8 cellular contexts compared by ENCODE assay signal in the genomic region with DNA sequence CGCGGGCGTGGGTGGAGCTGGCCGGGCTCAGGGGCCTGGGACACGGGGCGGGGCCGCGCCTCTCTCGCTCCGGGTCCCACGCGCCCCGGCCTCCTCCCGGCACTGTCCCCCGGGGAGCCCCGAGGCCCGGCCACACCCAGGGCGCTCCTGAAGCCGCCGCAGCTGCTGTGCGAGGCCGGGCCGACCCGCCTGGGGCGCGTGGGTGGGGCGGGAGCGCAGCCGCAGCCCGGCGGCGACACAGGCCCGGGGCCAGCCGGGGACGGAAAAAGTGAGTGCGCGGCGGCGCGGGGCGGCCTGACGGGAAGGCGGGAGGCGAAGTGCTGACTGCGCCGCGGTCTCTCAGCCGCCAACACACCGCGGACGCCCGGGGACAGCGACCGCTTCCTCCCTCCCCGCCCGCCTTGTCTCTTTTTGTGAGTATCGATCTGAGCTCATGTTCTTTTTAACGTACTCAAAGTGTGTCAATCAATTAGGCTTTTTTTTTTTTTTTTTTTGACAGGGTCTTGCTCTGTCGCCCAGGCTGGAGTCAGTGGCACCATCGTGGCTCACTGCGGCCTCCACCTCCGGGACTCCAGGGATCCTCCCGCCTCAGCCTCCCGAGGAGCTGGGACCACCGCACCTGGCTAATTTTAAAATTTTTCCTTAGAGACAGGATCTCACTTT. TPM values are rescaled to one million over a fixed set of nuclear protein-coding genes. Genes with fewer than 3 reads are reported as not detected.
A peak's percentile ranks its signal among the peaks of the same experiment; 100 is the strongest.
DNase-seq lines count a peak whose midpoint lies in the region; ATAC-seq, FAIRE-seq and TF ChIP-seq lines count a peak whose summit lies in the region.

No MANE protein-coding gene starts in this region.

- 29% methylated on average over 20 of the region's 65 CpGs; no CpG with 5 or more reads in 1 of the 2 experiments for WGBS in H1 (ENCODE audit: extremely low coverage in 1 of 2, insufficient coverage in 1 of 2, insufficient read length in 1 of 2, insufficient replicate concordance in 2 of 2, low coverage in 1 of 2, low lambda C conversion rate in 2 of 2, missing lambda C conversion rate in 1 of 2), 2 experiments

- no peak overlapping the region for H3K14ac ChIP-seq in H1 (ENCODE audit: insufficient read length)

- no peaks in the 10 kb centered on the region; the same call in 1 of the 2 replicates for H3K23me2 ChIP-seq in H1 (ENCODE audit: low read depth, low read length)

- H3K27ac Mint-ChIP-seq in activated CD8-positive, alpha-beta T cell treated with anti-CD3 and anti-CD28 coated beads, Interleukin-2, amount 10 ng/mL, durations not matched to agents 7 days and 5 days = peak overlapping the region; percentile 81

- H3K4me1 ChIP-seq in H1 (replicated peaks in 1 of 4; ENCODE audit: control insufficient read depth in 3 of 4, insufficient read depth in 4 of 4, low read length in 3 of 4) = peaks cover 0 to 4% (median 0%) of the 10 kb centered on the region in 4 experiments; a peak in 1 of 7 replicates
- H3K4me1 ChIP-seq in mucosa of descending colon (ENCODE audit: low read depth) = peaks cover 6% of the 10 kb centered on the region

- FAIRE-seq in H1 (lab: Jason Lieb, UNC) = no peak

- 0 out of 4 replicates have a peak, but pooled peaks of 1 of the 2 experiments have one; percentile 5 for TF ChIP-seq RAD21 in H1 (IDR thresholded peaks at IDR 0.05 in 1 of 2, conservative IDR thresholded peaks at IDR 0.05 in 1 of 2; ENCODE audit: low read depth in 2 of 2, low read length in 2 of 2)

- TF ChIP-seq CTCF in H1 (IDR thresholded peaks at IDR 0.05; ENCODE audit: control extremely low read depth in 1 of 3, insufficient read depth in 1 of 3, low read depth in 1 of 3, low read length in 3 of 3) (no peak), mucosa of descending colon (IDR thresholded peaks at IDR 0.05) (no peak)

- H3K4me3 ChIP-seq in H1 (ENCODE audit: extremely low read depth in 1 of 4, insufficient read depth in 2 of 4, low read depth in 3 of 4, low read length in 4 of 4) (peak overlapping the region; percentile 25 to 61 (median 28)), mucosa of descending colon (no peak overlapping the region)

- H4K8ac ChIP-seq in H1 (ENCODE audit: extremely low read depth, insufficient read depth, low read length) = peak overlapping the region; percentile 80

- no peak overlapping the region for H3K4ac ChIP-seq in H1 (replicated peaks; ENCODE audit: insufficient read length, low read depth, low read length)

- H3K27ac ChIP-seq in H1 (ENCODE audit: low read depth, low read length) = no peak overlapping the region

- H2BK5ac ChIP-seq in H1 (ENCODE audit: low read depth, low read length) = no peak overlapping the region

- TF ChIP-seq POLR2A in H1 (IDR thresholded peaks at IDR 0.05; ENCODE audit: control extremely low read depth in 1 of 2, low read depth in 2 of 2, low read length in 2 of 2) = no peak

- no peak overlapping the region for H2BK12ac ChIP-seq in H1 (ENCODE audit: low read depth, low read length)

- H3K4me3 Mint-ChIP-seq in activated CD8-positive, alpha-beta T cell treated with anti-CD3 and anti-CD28 coated beads, Interleukin-2, amount 10 ng/mL, durations not matched to agents 7 days and 5 days = peak overlapping the region; percentile 66

- H3K56ac ChIP-seq in H1 (replicated peaks; ENCODE audit: insufficient read length, low read depth, low read length) = no peak overlapping the region

- H3K4me2 ChIP-seq in H1 (ENCODE audit: insufficient read depth in 1 of 2, low read depth in 2 of 2, low read length in 2 of 2) = peak overlapping the region; percentile 40 to 53; a peak in 3 of 4 replicates

- H3K36me3 ChIP-seq in H1 (ENCODE audit: control insufficient read depth in 2 of 4, insufficient read depth in 4 of 4, low read length in 3 of 4) (no peaks in the 10 kb centered on the region), mucosa of descending colon (ENCODE audit: low read depth) (no peaks in the 10 kb centered on the region)

- H2BK15ac ChIP-seq in H1 (ENCODE audit: low read length) = no peak overlapping the region

- TF ChIP-seq EP300 in H1 (IDR thresholded peaks at IDR 0.05; ENCODE audit: borderline replicate concordance in 1 of 2, low read depth in 2 of 2, low read length in 2 of 2) = no peak

- H3K23ac ChIP-seq in H1 (ENCODE audit: insufficient read length) = no peak overlapping the region

- no peaks in the 10 kb centered on the region for H3K36me3 Mint-ChIP-seq in activated CD8-positive, alpha-beta T cell treated with anti-CD3 and anti-CD28 coated beads, Interleukin-2, amount 10 ng/mL, durations not matched to agents 7 days and 5 days (ENCODE audit: low read depth)

- DNase-seq in CMK (ENCODE audit: low read depth) = peak; percentile 40
- DNase-seq in M059J (ENCODE audit: low read depth) = peak; percentile 30
- DNase-seq in activated CD8-positive, alpha-beta T cell treated with anti-CD3 and anti-CD28 coated beads, Interleukin-2, amount 10 ng/mL, durations not matched to agents 7 days and 5 days = peak; percentile 83
- DNase-seq in H1 (ENCODE audit: low read depth in 1 of 2, low spot score in 2 of 2) = peak in 1 of 2 experiments; percentile 67
- peak; percentile 79 to 86 (median 84) for DNase-seq in mucosa of descending colon
- DNase-seq in stimulated activated CD8-positive, alpha-beta memory T cell treated with anti-CD3 and anti-CD28 coated beads, Interleukin-7, amount 100 ng/mL, for 1 hour (ENCODE audit: low read depth in 2 of 2) = peak; percentile 69 to 70

- H2BK120ac ChIP-seq in H1 (replicated peaks; ENCODE audit: low read depth, low read length) = no peak overlapping the region

- H3K4me1 Mint-ChIP-seq in activated CD8-positive, alpha-beta T cell treated with anti-CD3 and anti-CD28 coated beads, Interleukin-2, amount 10 ng/mL, durations not matched to agents 7 days and 5 days (ENCODE audit: low read depth) = peaks cover 34% of the 10 kb centered on the region

- peak; percentile 68 for ATAC-seq in GM21390 (IDR thresholded peaks at IDR 0.05; ENCODE audit: unreplicated experiment)
- peak; percentile 89 for ATAC-seq in activated CD8-positive, alpha-beta T cell treated with anti-CD3 and anti-CD28 coated beads, Interleukin-2, amount 10 ng/mL, durations not matched to agents 7 days and 5 days
- ATAC-seq in mucosa of descending colon = peak; percentile 97
- ATAC-seq in GM21515 (IDR thresholded peaks at IDR 0.05; ENCODE audit: unreplicated experiment) = no peak

- no peak overlapping the region for H4K91ac ChIP-seq in H1 (replicated peaks; ENCODE audit: insufficient read length, low read length)

- H4K20me1 ChIP-seq in H1 (replicated peaks in 1 of 2; ENCODE audit: control insufficient read depth in 1 of 2, insufficient read depth in 2 of 2, low read length in 2 of 2) = no peaks in the 10 kb centered on the region

- no peaks in the 10 kb centered on the region for H3K79me1 ChIP-seq in H1 (ENCODE audit: low read depth, low read length)

- H2AFZ ChIP-seq in H1 (ENCODE audit: low read length) = no peak overlapping the region

- peaks cover 0 to 15% (median 11%) of the 10 kb centered on the region in 4 experiments; a peak in 4 of 7 replicates for H3K27me3 ChIP-seq in H1 (replicated peaks in 1 of 4; ENCODE audit: control insufficient read depth in 3 of 4, extremely low read depth in 1 of 4, insufficient read depth in 3 of 4, low read length in 3 of 4)

- intact Hi-C loops in mucosa of descending colon (cut with DNase I, micrococcal nuclease) = no loop called here

- POLR2A ChIA-PET in activated CD8-positive, alpha-beta T cell treated with anti-CD3 and anti-CD28 coated beads, Interleukin-2, amount 10 ng/mL, durations not matched to agents 7 days and 5 days (lab: Charles Lee) = interaction anchor here (1.0 to 1.2 kb wide), 4 partner anchors 11 to 157 kb away, joined by 3 to 5 read pairs (median 4); partner anchors contain the start of genes DTYMK and PDCD1
- POLR2A ChIA-PET in H1 (lab: Charles Lee; ENCODE audit: partially characterized antibody) = interaction anchor here (1.7 to 2.5 kb wide), 2 partner anchors 16 to 25 kb away, joined by 3 to 6 read pairs; partner anchors contain the start of gene RTP5

- no peak overlapping the region for H2BK20ac ChIP-seq in H1 (ENCODE audit: low read length)

- H2AK5ac ChIP-seq in H1 (ENCODE audit: low read depth, low read length) = no peak overlapping the region

- no peaks in the 10 kb centered on the region for H3K79me2 ChIP-seq in H1 (ENCODE audit: control insufficient read depth in 1 of 2, insufficient read depth in 2 of 2, low read length in 2 of 2)

- no peaks in the 10 kb centered on the region for H3K9me3 ChIP-seq in H1 (ENCODE audit: insufficient read depth in 2 of 2, low read depth in 1 of 2, low read length in 1 of 2)
- no peaks in the 10 kb centered on the region for H3K9me3 ChIP-seq in mucosa of descending colon

- H3K9ac ChIP-seq in H1 (replicated peaks in 1 of 4; ENCODE audit: extremely low read depth in 1 of 4, low read depth in 3 of 4, low read length in 3 of 4) = no peak overlapping the region; a peak in 1 of 7 replicates

- H3K9me3 Mint-ChIP-seq in activated CD8-positive, alpha-beta T cell treated with anti-CD3 and anti-CD28 coated beads, Interleukin-2, amount 10 ng/mL, durations not matched to agents 7 days and 5 days (ENCODE audit: insufficient read depth) = no peaks in the 10 kb centered on the region

- H4K5ac ChIP-seq in H1 (ENCODE audit: insufficient read length, low read depth, low read length) = no peak overlapping the region

- peaks cover 14% of the 10 kb centered on the region for H3K27me3 Mint-ChIP-seq in activated CD8-positive, alpha-beta T cell treated with anti-CD3 and anti-CD28 coated beads, Interleukin-2, amount 10 ng/mL, durations not matched to agents 7 days and 5 days (ENCODE audit: low read depth)

- H3K18ac ChIP-seq in H1 (ENCODE audit: extremely low read depth, low read length) = no peak overlapping the region

- CTCF ChIA-PET in activated CD8-positive, alpha-beta T cell treated with anti-CD3 and anti-CD28 coated beads, Interleukin-2, amount 10 ng/mL, durations not matched to agents 7 days and 5 days (lab: Charles Lee) = interaction anchor here (1.0 to 1.3 kb wide), 3 partner anchors 16 to 185 kb away, joined by 3 to 4 read pairs (median 4); no protein-coding TSS in a partner anchor
- CTCF ChIA-PET in H1 (lab: Charles Lee; ENCODE audit: partially characterized antibody) = interaction anchor here (1.2 to 2.5 kb wide), 3 partner anchors 9 to 34 kb away, joined by 3 to 8 read pairs (median 6); no protein-coding TSS in a partner anchor

RNA-seq across cellular contexts. Expression of gene PDCD1, which starts 14.5 kb away (rescaled TPM):
- total RNA-seq in M059J (2014; rRNA removed; shearing (Covaris generic)) = not detected in 2 replicates
- total RNA-seq in activated CD8-positive, alpha-beta T cell treated with anti-CD3 and anti-CD28 coated beads, Interleukin-2, amount 10 ng/mL, durations not matched to agents 7 days and 5 days = 1 to 10 TPM; 2.4 to 2.5 TPM
- total RNA-seq in H1 (2021; fragmentation: NEBNext Ultra II Directional; extraction: Animal tissue kit (Norgen Biotek cat#: 25700)) = 0.48 and 0.73 TPM in 2 replicates
- polyA plus RNA-seq in H1 (2011; rRNA removed) = 1.1 and 1.5 TPM in 2 replicates
- 1.1 TPM for polyA plus RNA-seq in H1 (2011; cell fraction: cytosol; rRNA removed)
- 1.8 TPM for polyA plus RNA-seq in H1 (2011; cell fraction: nucleus; rRNA removed)
- 0.37 to 0.80 TPM (median 0.56 TPM) in 4 replicates for polyA plus RNA-seq in H1 (2012, experiment 1 of 2)
- polyA plus RNA-seq in H1 (2012, experiment 2 of 2) = 0.41 TPM
- 1.5 TPM for polyA plus RNA-seq in H1 (2013, experiment 1 of 2)
- polyA plus RNA-seq in H1 (2013, experiment 2 of 2) = 1.5 TPM
- polyA minus RNA-seq in H1 (2011; rRNA and poly(A)+ RNA removed) = 0.22 and 0.24 TPM in 2 replicates
- 2.5 TPM for polyA minus RNA-seq in H1 (2011; cell fraction: cytosol; rRNA and poly(A)+ RNA removed)
- 0.30 TPM for polyA minus RNA-seq in H1 (2011; cell fraction: nucleus; rRNA and poly(A)+ RNA removed)
- total RNA-seq in mucosa of descending colon = under 1 TPM in 2 of 3 donors, not detected in 1; 0.13 to 0.70 TPM

RNA-seq across cellular contexts. Expression of gene RTP5, which starts 25.3 kb away (rescaled TPM):
- total RNA-seq in M059J (2014; rRNA removed; shearing (Covaris generic)) = not detected in 2 replicates
- not detected for total RNA-seq in activated CD8-positive, alpha-beta T cell treated with anti-CD3 and anti-CD28 coated beads, Interleukin-2, amount 10 ng/mL, durations not matched to agents 7 days and 5 days
- not detected in 2 replicates for total RNA-seq in H1 (2021; fragmentation: NEBNext Ultra II Directional; extraction: Animal tissue kit (Norgen Biotek cat#: 25700))
- polyA plus RNA-seq in H1 (2011; rRNA removed) = 0.03 TPM in 1 of 2 replicates, not detected in the other
- not detected for polyA plus RNA-seq in H1 (2011; cell fraction: cytosol; rRNA removed)
- polyA plus RNA-seq in H1 (2011; cell fraction: nucleus; rRNA removed) = not detected
- polyA plus RNA-seq in H1 (2012, experiment 1 of 2) = not detected in 4 replicates
- not detected for polyA plus RNA-seq in H1 (2012, experiment 2 of 2)
- not detected for polyA plus RNA-seq in H1 (2013, experiment 1 of 2)
- not detected for polyA plus RNA-seq in H1 (2013, experiment 2 of 2)
- not detected in 2 replicates for polyA minus RNA-seq in H1 (2011; rRNA and poly(A)+ RNA removed)
- polyA minus RNA-seq in H1 (2011; cell fraction: cytosol; rRNA and poly(A)+ RNA removed) = not detected
- not detected for polyA minus RNA-seq in H1 (2011; cell fraction: nucleus; rRNA and poly(A)+ RNA removed)
- not detected for total RNA-seq in mucosa of descending colon

RNA-seq across cellular contexts. Expression of gene NEU4, which starts 35.2 kb away (rescaled TPM):
- total RNA-seq in M059J (2014; rRNA removed; shearing (Covaris generic)) = not detected in 2 replicates
- under 1 TPM; 0.31 to 0.45 TPM for total RNA-seq in activated CD8-positive, alpha-beta T cell treated with anti-CD3 and anti-CD28 coated beads, Interleukin-2, amount 10 ng/mL, durations not matched to agents 7 days and 5 days
- total RNA-seq in H1 (2021; fragmentation: NEBNext Ultra II Directional; extraction: Animal tissue kit (Norgen Biotek cat#: 25700)) = 0.50 and 0.82 TPM in 2 replicates
- 0.32 and 0.89 TPM in 2 replicates for polyA plus RNA-seq in H1 (2011; rRNA removed)
- polyA plus RNA-seq in H1 (2011; cell fraction: cytosol; rRNA removed) = 0.45 TPM
- polyA plus RNA-seq in H1 (2011; cell fraction: nucleus; rRNA removed) = 2.0 TPM
- 0.23 to 0.82 TPM (median 0.62 TPM) in 3 of 4 replicates, not detected in the other for polyA plus RNA-seq in H1 (2012, experiment 1 of 2)
- polyA plus RNA-seq in H1 (2012, experiment 2 of 2) = 0.28 TPM
- 0.39 TPM for polyA plus RNA-seq in H1 (2013, experiment 1 of 2)
- polyA plus RNA-seq in H1 (2013, experiment 2 of 2) = 0.07 TPM
- polyA minus RNA-seq in H1 (2011; rRNA and poly(A)+ RNA removed) = not detected in 2 replicates
- not detected for polyA minus RNA-seq in H1 (2011; cell fraction: cytosol; rRNA and poly(A)+ RNA removed)
- 0.50 TPM for polyA minus RNA-seq in H1 (2011; cell fraction: nucleus; rRNA and poly(A)+ RNA removed)
- 10 to 100 TPM; 41.4 to 72.5 (median 71.0) TPM for total RNA-seq in mucosa of descending colon

Comparison
In these comparisons a context has a peak if more than half of its experiments do, and no peak if none do; other contexts are left out.
1. RNA of gene NEU4, which starts 35.2 kb away (total RNA-seq): 41.4 to 72.5 TPM in mucosa of descending colon; 0.50 to 0.82 TPM in H1, 0.31 to 0.45 TPM in activated CD8-positive, alpha-beta T cell treated with anti-CD3 and anti-CD28 coated beads, Interleukin-2, amount 10 ng/mL, durations not matched to agents 7 days and 5 days and not detected in M059J; every median in the first group is over 10 times any median in the second.